In the genomic region with DNA sequence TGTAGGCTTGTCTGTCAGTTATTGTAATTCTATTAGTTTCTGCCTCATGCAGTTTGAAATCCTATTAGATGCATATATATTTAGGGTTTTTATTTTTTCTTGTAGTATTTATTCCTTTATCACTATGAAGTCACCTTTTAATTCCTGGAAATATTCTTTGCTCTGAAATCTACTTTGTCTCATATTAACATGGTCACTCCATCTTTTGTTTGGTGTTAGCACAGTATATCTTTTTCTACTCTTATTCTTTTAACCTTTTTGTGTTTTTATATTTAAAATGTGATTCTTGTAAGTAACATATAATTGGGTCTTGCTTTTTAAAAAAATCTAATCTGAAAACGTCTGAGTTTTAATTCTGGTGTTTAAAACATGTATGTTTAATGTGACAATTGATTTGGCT, we compare ENCODE assay signal across 1 cellular context.
TF ChIP-seq lines count a peak whose summit lies in the region.

No MANE protein-coding gene starts in this region.

TF ChIP-seq in HEK293, 187 proteins besides CTCF, POLR2A, EP300 and RAD21 (continued from another document):
- TF ChIP-seq, protein P1, sequence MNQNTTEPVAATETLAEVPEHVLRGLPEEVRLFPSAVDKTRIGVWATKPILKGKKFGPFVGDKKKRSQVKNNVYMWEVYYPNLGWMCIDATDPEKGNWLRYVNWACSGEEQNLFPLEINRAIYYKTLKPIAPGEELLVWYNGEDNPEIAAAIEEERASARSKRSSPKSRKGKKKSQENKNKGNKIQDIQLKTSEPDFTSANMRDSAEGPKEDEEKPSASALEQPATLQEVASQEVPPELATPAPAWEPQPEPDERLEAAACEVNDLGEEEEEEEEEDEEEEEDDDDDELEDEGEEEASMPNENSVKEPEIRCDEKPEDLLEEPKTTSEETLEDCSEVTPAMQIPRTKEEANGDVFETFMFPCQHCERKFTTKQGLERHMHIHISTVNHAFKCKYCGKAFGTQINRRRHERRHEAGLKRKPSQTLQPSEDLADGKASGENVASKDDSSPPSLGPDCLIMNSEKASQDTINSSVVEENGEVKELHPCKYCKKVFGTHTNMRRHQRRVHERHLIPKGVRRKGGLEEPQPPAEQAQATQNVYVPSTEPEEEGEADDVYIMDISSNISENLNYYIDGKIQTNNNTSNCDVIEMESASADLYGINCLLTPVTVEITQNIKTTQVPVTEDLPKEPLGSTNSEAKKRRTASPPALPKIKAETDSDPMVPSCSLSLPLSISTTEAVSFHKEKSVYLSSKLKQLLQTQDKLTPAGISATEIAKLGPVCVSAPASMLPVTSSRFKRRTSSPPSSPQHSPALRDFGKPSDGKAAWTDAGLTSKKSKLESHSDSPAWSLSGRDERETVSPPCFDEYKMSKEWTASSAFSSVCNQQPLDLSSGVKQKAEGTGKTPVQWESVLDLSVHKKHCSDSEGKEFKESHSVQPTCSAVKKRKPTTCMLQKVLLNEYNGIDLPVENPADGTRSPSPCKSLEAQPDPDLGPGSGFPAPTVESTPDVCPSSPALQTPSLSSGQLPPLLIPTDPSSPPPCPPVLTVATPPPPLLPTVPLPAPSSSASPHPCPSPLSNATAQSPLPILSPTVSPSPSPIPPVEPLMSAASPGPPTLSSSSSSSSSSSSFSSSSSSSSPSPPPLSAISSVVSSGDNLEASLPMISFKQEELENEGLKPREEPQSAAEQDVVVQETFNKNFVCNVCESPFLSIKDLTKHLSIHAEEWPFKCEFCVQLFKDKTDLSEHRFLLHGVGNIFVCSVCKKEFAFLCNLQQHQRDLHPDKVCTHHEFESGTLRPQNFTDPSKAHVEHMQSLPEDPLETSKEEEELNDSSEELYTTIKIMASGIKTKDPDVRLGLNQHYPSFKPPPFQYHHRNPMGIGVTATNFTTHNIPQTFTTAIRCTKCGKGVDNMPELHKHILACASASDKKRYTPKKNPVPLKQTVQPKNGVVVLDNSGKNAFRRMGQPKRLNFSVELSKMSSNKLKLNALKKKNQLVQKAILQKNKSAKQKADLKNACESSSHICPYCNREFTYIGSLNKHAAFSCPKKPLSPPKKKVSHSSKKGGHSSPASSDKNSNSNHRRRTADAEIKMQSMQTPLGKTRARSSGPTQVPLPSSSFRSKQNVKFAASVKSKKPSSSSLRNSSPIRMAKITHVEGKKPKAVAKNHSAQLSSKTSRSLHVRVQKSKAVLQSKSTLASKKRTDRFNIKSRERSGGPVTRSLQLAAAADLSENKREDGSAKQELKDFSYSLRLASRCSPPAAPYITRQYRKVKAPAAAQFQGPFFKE (tag by site-specific recombination; IDR thresholded peaks at IDR 0.05; ENCODE audit: borderline replicate concordance) = no peak
- TF ChIP-seq ZNF211 (tag by site-specific recombination; IDR thresholded peaks at IDR 0.05; ENCODE audit: low read depth) = peak; percentile 94
